In genomic region chr19:38417544-38418506, GRCh38 we compare ENCODE assay signal across 8 cellular contexts. TPM values are rescaled to one million over a fixed set of nuclear protein-coding genes. Genes with fewer than 3 reads are reported as not detected.
A peak's percentile ranks its signal among the peaks of the same experiment; 100 is the strongest.
DNase-seq lines count a peak whose midpoint lies in the region; ATAC-seq and TF ChIP-seq lines count a peak whose summit lies in the region.

No MANE protein-coding gene starts in this region.

- H3K36me3 ChIP-seq in BJ (ENCODE audit: control insufficient read depth, insufficient read depth, low read length) (no peaks in the 10 kb centered on the region), right lobe of liver (no peaks in the 10 kb centered on the region)

- no peak for TF ChIP-seq CTCF in BJ (IDR thresholded peaks at IDR 0.05; ENCODE audit: insufficient read depth, low read depth, low read length)
- no peak for TF ChIP-seq CTCF in MCF 10A (IDR thresholded peaks at IDR 0.05; ENCODE audit: unreplicated experiment)
- TF ChIP-seq CTCF in right lobe of liver (IDR thresholded peaks at IDR 0.05): no peak

- H3K27me3 Mint-ChIP-seq in T-cell: peaks cover 0 to under 1% of the 10 kb centered on the region in 2 donors
- H3K27me3 Mint-ChIP-seq in MCF 10A (ENCODE audit: insufficient read depth, unreplicated experiment): peaks cover 35% of the 10 kb centered on the region

- no peaks in the 10 kb centered on the region for H3K9me3 Mint-ChIP-seq in T-cell
- no peaks in the 10 kb centered on the region for H3K9me3 Mint-ChIP-seq in MCF 10A (ENCODE audit: unreplicated experiment)

- H3K4me3 Mint-ChIP-seq in T-cell (peak overlapping the region; percentile 72 to 88 (median 79)), MCF 10A (ENCODE audit: unreplicated experiment) (peak overlapping the region; percentile 42)

- BruUV-seq in MCF 10A (replicated peaks; lab: Mats Ljungman, UMichigan): no TSS peak

- H3K27ac Mint-ChIP-seq in T-cell: peak overlapping the region; percentile 76 to 87
- no peak overlapping the region for H3K27ac Mint-ChIP-seq in MCF 10A (ENCODE audit: low read depth, unreplicated experiment)

- ATAC-seq in T-cell (replicated peaks in 1 of 4) (peak; percentile 70 to 86 (median 80)), right lobe of liver (peak; percentile 74 to 86 (median 80)), HG02588 (IDR thresholded peaks at IDR 0.05; ENCODE audit: unreplicated experiment) (no peak)

- 10% methylated on average over 21 of the region's 49 CpGs for WGBS in right lobe of liver (ENCODE audit: insufficient coverage, low coverage, low lambda C conversion rate, missing lambda C conversion rate)

- no peaks in the 10 kb centered on the region for H3K4me1 ChIP-seq in right lobe of liver

- DNase-seq in BJ (ENCODE audit: low read depth) (no peak), HPDE6-E6E7 (ENCODE audit: extremely low spot score) (peak; percentile 35), T-cell (peak in 29 of 34 experiments; percentile 7 to 63 (median 30)), MCF 10A (ENCODE audit: unreplicated experiment) (peak; percentile 45), right lobe of liver (peak; percentile 68 to 79 (median 70)), HCEC 1CT (no peak)
- DNase-seq in stimulated activated CD8-positive, alpha-beta memory T cell treated with anti-CD3 and anti-CD28 coated beads, Interleukin-15, amount 100 ng/mL, for 24 hours (ENCODE audit: low read depth): peak; percentile 23

- peak overlapping the region; percentile 25; the same call in 1 of the 2 replicates for H3K4me3 ChIP-seq in BJ (ENCODE audit: low read depth, low read length)
- H3K4me3 ChIP-seq in right lobe of liver: no peak overlapping the region

- CTCF ChIA-PET in BJ (lab: Yijun Ruan, JAX): no interaction called here
- CTCF ChIA-PET in T-cell (lab: Charles Lee): interaction anchor here in 1 of 2 donors (1.0 kb wide), 1 partner anchor 15 kb away, joined by 4 read pairs; the partner anchor contains the start of gene FAM98C
- CTCF ChIA-PET in MCF 10A (lab: Yijun Ruan, JAX): interaction anchor here (0.5 kb wide), 1 partner anchor 923 kb away, joined by 3 read pairs; no protein-coding TSS in a partner anchor

- intact Hi-C loops in MCF 10A (cut with micrococcal nuclease): no loop called here
- intact Hi-C loops in right lobe of liver (cut with DNase I): no loop called here

- TF ChIP-seq POLR2A in right lobe of liver (IDR thresholded peaks at IDR 0.05): no peak

- H3K27ac ChIP-seq in right lobe of liver: no peak overlapping the region

- no peaks in the 10 kb centered on the region for H3K36me3 Mint-ChIP-seq in T-cell
- H3K36me3 Mint-ChIP-seq in MCF 10A (ENCODE audit: insufficient read depth, unreplicated experiment): no peaks in the 10 kb centered on the region

- no peaks in the 10 kb centered on the region for H3K9me3 ChIP-seq in right lobe of liver

- H3K4me1 Mint-ChIP-seq in T-cell (peaks cover 20 to 25% (median 25%) of the 10 kb centered on the region in 3 donors), MCF 10A (ENCODE audit: insufficient read depth, unreplicated experiment) (peaks cover 10% of the 10 kb centered on the region)

- POLR2A ChIA-PET in BJ (lab: Charles Lee) (no interaction called here), T-cell (lab: Charles Lee) (no interaction called here), MCF 10A (lab: Yijun Ruan, JAX) (no interaction called here)

- H3K27me3 ChIP-seq in BJ (ENCODE audit: control insufficient read depth, insufficient read depth, low read length): peaks cover 7% of the 10 kb centered on the region; the same call in 1 of the 2 replicates
- no peaks in the 10 kb centered on the region for H3K27me3 ChIP-seq in right lobe of liver

RNA-seq across cellular contexts. Expression of gene RASGRP4, which starts 8.2 kb away (rescaled TPM):
- not detected in 2 replicates for polyA plus RNA-seq in BJ (2011; rRNA removed)
- not detected in 2 replicates for polyA minus RNA-seq in BJ (2011; rRNA and poly(A)+ RNA removed)
- total RNA-seq in T-cell: under 1 TPM; 0.09 to 0.70 (median 0.26) TPM
- not detected in 2 replicates for total RNA-seq in MCF 10A (2022)
- total RNA-seq in right lobe of liver: 1 to 10 TPM in 2 of 6 experiments, under 1 TPM in 4; 0.77 to 1.5 (median 0.93) TPM

RNA-seq across cellular contexts. Expression of gene FAM98C, which starts 14.9 kb away (rescaled TPM):
- 9.9 and 12.2 TPM in 2 replicates for polyA plus RNA-seq in BJ (2011; rRNA removed)
- polyA minus RNA-seq in BJ (2011; rRNA and poly(A)+ RNA removed): 4.9 and 7.1 TPM in 2 replicates
- total RNA-seq in T-cell: 10 to 100 TPM; 31.9 to 62.1 (median 57.4) TPM
- 18.8 and 19.9 TPM in 2 replicates for total RNA-seq in MCF 10A (2022)
- total RNA-seq in right lobe of liver: 10 to 100 TPM in 3 of 6 experiments, 1 to 10 TPM in 3; 7.6 to 19.8 (median 9.8) TPM

RNA-seq across cellular contexts. Expression of gene RYR1, which starts 15.7 kb away (rescaled TPM):
- polyA plus RNA-seq in BJ (2011; rRNA removed): under 0.01 and 0.04 TPM in 2 replicates
- under 0.01 TPM in 1 of 2 replicates, not detected in the other for polyA minus RNA-seq in BJ (2011; rRNA and poly(A)+ RNA removed)
- total RNA-seq in T-cell (1 to 10 TPM; 1.1 to 3.8 (median 2.9) TPM), MCF 10A (2022) (0.28 and 0.32 TPM in 2 replicates), right lobe of liver (1 to 10 TPM in 1 of 6 experiments, under 1 TPM in 5; 0.12 to 1.1 (median 0.49) TPM)

RNA-seq across cellular contexts. Expression of gene SPRED3, which starts 29.3 kb away (rescaled TPM):
- 4.2 and 5.9 TPM in 2 replicates for polyA plus RNA-seq in BJ (2011; rRNA removed)
- 4.2 and 6.9 TPM in 2 replicates for polyA minus RNA-seq in BJ (2011; rRNA and poly(A)+ RNA removed)
- total RNA-seq in T-cell (1 to 10 TPM in 4 of 5 donors, under 1 TPM in 1; 0.93 to 2.9 (median 2.1) TPM), MCF 10A (2022) (5.6 and 9.0 TPM in 2 replicates), right lobe of liver (under 1 TPM in 4 of 6 experiments, not detected in 2; 0.12 to 0.37 (median 0.22) TPM)

RNA-seq across cellular contexts. Expression of gene GGN, which starts 30.0 kb away (rescaled TPM):
- 0.44 and 0.64 TPM in 2 replicates for polyA plus RNA-seq in BJ (2011; rRNA removed)
- polyA minus RNA-seq in BJ (2011; rRNA and poly(A)+ RNA removed): not detected in 2 replicates
- total RNA-seq in T-cell (under 1 TPM in 4 of 5 donors, not detected in 1; 0.18 to 0.60 (median 0.31) TPM), MCF 10A (2022) (0.27 and 1.4 TPM in 2 replicates), right lobe of liver (not detected)

Comparison
In these comparisons a context has a peak if more than half of its experiments do, and no peak if none do; other contexts are left out.
1. DNase-seq: peak in HPDE6-E6E7 (single experiment), T-cell (29 of 34), MCF 10A (single experiment), right lobe of liver (3 of 3) and stimulated activated CD8-positive, alpha-beta memory T cell treated with anti-CD3 and anti-CD28 coated beads, Interleukin-15, amount 100 ng/mL, for 24 hours (single experiment); none in BJ (single experiment) and HCEC 1CT (single experiment).